In the genomic region with DNA sequence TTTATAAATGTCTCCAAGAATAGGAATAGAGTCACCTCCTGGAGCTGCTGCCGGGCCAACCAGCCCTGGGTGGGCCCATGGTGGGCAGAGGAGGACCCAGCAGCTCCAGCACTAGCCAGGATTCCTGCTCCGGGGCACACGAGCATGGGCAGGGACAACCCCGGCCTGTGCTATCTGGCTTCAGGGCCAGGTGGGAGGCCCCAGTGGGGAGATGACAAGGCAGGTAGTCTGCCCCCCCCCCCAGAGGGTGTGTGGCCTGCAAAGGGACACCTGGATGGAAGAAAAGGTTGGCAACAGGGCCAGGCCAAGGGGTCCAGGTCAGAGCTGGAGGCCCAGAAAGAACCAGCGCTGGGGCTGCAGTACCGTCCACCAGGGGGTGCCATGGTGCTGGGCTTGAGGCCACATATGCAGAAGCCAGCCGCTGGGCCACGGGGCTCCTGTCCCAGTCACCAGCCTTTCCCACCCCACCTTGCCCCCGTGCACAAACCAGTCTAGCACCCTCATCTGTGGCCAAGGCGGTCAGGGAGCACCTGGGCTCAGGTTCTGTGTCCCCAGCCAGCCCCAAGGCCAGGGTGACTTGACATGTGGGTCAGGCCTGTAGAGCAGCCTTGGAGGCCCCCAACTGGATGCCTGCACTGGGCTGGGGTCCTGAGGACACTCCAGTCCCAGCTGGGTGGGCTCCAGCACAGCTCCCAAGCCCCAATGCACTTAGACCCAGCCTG, we compare ENCODE assay signal across 9 cellular contexts. TPM values are rescaled to one million over a fixed set of nuclear protein-coding genes. Genes with fewer than 3 reads are reported as not detected.
A peak's percentile ranks its signal among the peaks of the same experiment; 100 is the strongest.
DNase-seq lines count a peak whose midpoint lies in the region; ATAC-seq, FAIRE-seq and TF ChIP-seq lines count a peak whose summit lies in the region.
"Had no signal": no experiment of that assay in that cellular context is flagged by ENCODE, and none has a peak within 500 bp of the region (broad histone marks: within the 10 kb centered on the region; RNA-seq: fewer than 3 reads in every experiment).

No MANE protein-coding gene starts in this region.

- 23 to 25% methylated on average over 10 of the region's 10 CpGs for WGBS in pancreas, 2 donors
- 34 to 44% methylated on average over 6 to 9 of the region's 10 CpGs for WGBS in testis, 2 donors

- peak overlapping the region; percentile 86 for H3K27ac Mint-ChIP-seq in CD8-positive, alpha-beta T cell
- no peak overlapping the region for H3K27ac Mint-ChIP-seq in activated naive CD4-positive, alpha-beta T cell treated with anti-CD3 and anti-CD28 coated beads for 36 hours

- H3K36me3 ChIP-seq in CD8-positive, alpha-beta T cell (ENCODE audit: insufficient read depth, low read length), result no peaks in the 10 kb centered on the region
- H3K36me3 ChIP-seq in pancreas (no peaks in the 10 kb centered on the region), testis (ENCODE audit: low read depth, missing control alignments) (no peaks in the 10 kb centered on the region)

- in situ Hi-C loops in SK-MEL-5 (cut with HindIII; ENCODE audit: low pct_unique_long_range_greater_than_20kb, low sequenced_read_pairs), result no loop called here

- H3K4me1 ChIP-seq in CD8-positive, alpha-beta T cell (ENCODE audit: insufficient read depth, low read length), result peaks cover 56% of the 10 kb centered on the region
- H3K4me1 ChIP-seq in pancreas, result peaks cover 0 to 19% (median 10%) of the 10 kb centered on the region in 3 donors
- peaks cover 49% of the 10 kb centered on the region for H3K4me1 ChIP-seq in testis

- peak overlapping the region; percentile 48 for H3K27ac ChIP-seq in CD8-positive, alpha-beta T cell (ENCODE audit: low read depth, low read length)
- H3K27ac ChIP-seq in pancreas (no peak overlapping the region), testis (peak overlapping the region in 1 of 2 donors; percentile 35)

- TF ChIP-seq POLR2A in testis (IDR thresholded peaks at IDR 0.05), result no peak

- CTCF ChIA-PET in CD8-positive, alpha-beta T cell (lab: Charles Lee), result interaction anchor here (0.7 to 9.8 kb wide), 55 partner anchors 8 to 701 kb away, joined by 3 to 338 read pairs (median 4); a partner anchor contains a TSS
- CTCF ChIA-PET in activated naive CD4-positive, alpha-beta T cell treated with anti-CD3 and anti-CD28 coated beads for 36 hours (lab: Charles Lee), result interaction anchor here (0.6 to 8.0 kb wide), 40 partner anchors 8 to 585 kb away, joined by 3 to 197 read pairs (median 4); a partner anchor contains a TSS

- H3K27me3 Mint-ChIP-seq in CD8-positive, alpha-beta T cell (ENCODE audit: low read depth), result no peaks in the 10 kb centered on the region
- H3K27me3 Mint-ChIP-seq in activated naive CD4-positive, alpha-beta T cell treated with anti-CD3 and anti-CD28 coated beads for 36 hours (ENCODE audit: low read depth), result no peaks in the 10 kb centered on the region

- no peaks in the 10 kb centered on the region for H3K9me3 Mint-ChIP-seq in CD8-positive, alpha-beta T cell
- H3K9me3 Mint-ChIP-seq in activated naive CD4-positive, alpha-beta T cell treated with anti-CD3 and anti-CD28 coated beads for 36 hours, result no peaks in the 10 kb centered on the region

- H3K4me3 Mint-ChIP-seq in CD8-positive, alpha-beta T cell, result peak overlapping the region; percentile 91
- no peak overlapping the region for H3K4me3 Mint-ChIP-seq in activated naive CD4-positive, alpha-beta T cell treated with anti-CD3 and anti-CD28 coated beads for 36 hours

- peak; percentile 52 for ATAC-seq in CD8-positive, alpha-beta T cell
- ATAC-seq in pancreas (peak; percentile 60 to 85 (median 82)), HG03460 (IDR thresholded peaks at IDR 0.05; ENCODE audit: unreplicated experiment) (no peak)

- peak overlapping the region; percentile 82 for H3K4me3 ChIP-seq in CD8-positive, alpha-beta T cell (ENCODE audit: low read depth, low read length)
- H3K4me3 ChIP-seq in pancreas (no peak overlapping the region), testis (no peak overlapping the region)

- TF ChIP-seq CTCF in CD8-positive, alpha-beta T cell (IDR thresholded peaks at IDR 0.05), result peak; percentile 78
- TF ChIP-seq CTCF in pancreas (IDR thresholded peaks at IDR 0.05) (peak; percentile 78 to 88 (median 86)), testis (IDR thresholded peaks at IDR 0.05) (peak; percentile 82 to 95 (median 92))

- FAIRE-seq in pancreas (lab: Jason Lieb, UNC), result no peak

- H3K27me3 ChIP-seq in CD8-positive, alpha-beta T cell (ENCODE audit: insufficient read depth, low read length), result no peaks in the 10 kb centered on the region
- H3K27me3 ChIP-seq in pancreas (no peaks in the 10 kb centered on the region), testis (no peaks in the 10 kb centered on the region)

- no peaks in the 10 kb centered on the region for H3K9me3 ChIP-seq in CD8-positive, alpha-beta T cell (ENCODE audit: low read length)
- H3K9me3 ChIP-seq in pancreas (no peaks in the 10 kb centered on the region), testis (no peaks in the 10 kb centered on the region)

- intact Hi-C loops in CD8-positive, alpha-beta T cell (cut with DNase I, micrococcal nuclease), result loop anchor here (1.0 to 2.0 kb wide), 5 partner anchors 72 to 583 kb away; a partner anchor contains a TSS
- intact Hi-C loops in activated naive CD4-positive, alpha-beta T cell treated with anti-CD3 and anti-CD28 coated beads for 36 hours (cut with micrococcal nuclease), result loop anchor here (1.0 to 2.0 kb wide), 5 partner anchors 72 to 226 kb away; a partner anchor contains a TSS
- intact Hi-C loops in pancreas (cut with DNase I), result loop anchor here (2.0 to 10.0 kb wide), 4 partner anchors 112 to 590 kb away; no protein-coding TSS in a partner anchor
- intact Hi-C loops in testis (cut with DNase I; ENCODE audit: low total_unique reads), result loop anchor here (5.0 kb wide), 1 partner anchor 112 kb away; no protein-coding TSS in a partner anchor

- DNase-seq in CD8-positive, alpha-beta T cell, result peak; percentile 67 to 93 (median 81)
- DNase-seq in HT-29 (ENCODE audit: low spot score) (peak; percentile 89), SK-MEL-5 (ENCODE audit: low read depth, low spot score) (peak; percentile 73), globus pallidus (ENCODE audit: low spot score) (peak; percentile 62), pancreas (peak; percentile 70 to 98 (median 88)), testis (peak; percentile 90)
- peak; percentile 91 for DNase-seq in activated naive CD4-positive, alpha-beta T cell treated with anti-CD3 and anti-CD28 coated beads for 36 hours

- H3K4me1 Mint-ChIP-seq in CD8-positive, alpha-beta T cell (ENCODE audit: low read depth), result peaks cover 51% of the 10 kb centered on the region
- peaks cover 44% of the 10 kb centered on the region for H3K4me1 Mint-ChIP-seq in activated naive CD4-positive, alpha-beta T cell treated with anti-CD3 and anti-CD28 coated beads for 36 hours (ENCODE audit: low read depth)

- peaks cover 13% of the 10 kb centered on the region for H3K36me3 Mint-ChIP-seq in CD8-positive, alpha-beta T cell
- no peaks in the 10 kb centered on the region for H3K36me3 Mint-ChIP-seq in activated naive CD4-positive, alpha-beta T cell treated with anti-CD3 and anti-CD28 coated beads for 36 hours (ENCODE audit: low read depth)

- POLR2A ChIA-PET in CD8-positive, alpha-beta T cell (lab: Charles Lee), result interaction anchor here (0.6 to 6.4 kb wide), 13 partner anchors 9 to 114 kb away, joined by 3 to 48 read pairs (median 3); a partner anchor contains a TSS

RNA-seq across cellular contexts. Expression of a gene that starts 3.5 kb away (rescaled TPM):
- total RNA-seq in CD8-positive, alpha-beta T cell, result 100 to 1,000 TPM; 145 to 147 TPM
- 1.4 and 2.5 TPM in 2 replicates for total RNA-seq in HT-29 (2014; rRNA removed; shearing (Covaris generic))
- total RNA-seq in SK-MEL-5 (2014; rRNA removed; shearing (Covaris generic)), result not detected in 2 replicates
- polyA plus RNA-seq in SK-MEL-5 (2015; cell fraction: cytosol; rRNA removed), result not detected in 2 replicates
- 0.41 and 0.92 TPM in 2 replicates for polyA plus RNA-seq in SK-MEL-5 (2015; cell fraction: nucleus; rRNA removed)
- 1 to 10 TPM; 5.0 to 5.3 TPM for total RNA-seq in activated naive CD4-positive, alpha-beta T cell treated with anti-CD3 and anti-CD28 coated beads for 36 hours
- 1 to 10 TPM in 1 of 6 donors, under 1 TPM in 4, not detected in 1; 0.25 to 1.2 (median 0.37) TPM for total RNA-seq in pancreas
- 1 to 10 TPM in 1 of 2 donors, under 1 TPM in 1; 0.49 to 1.4 TPM for polyA plus RNA-seq in pancreas
- total RNA-seq in testis, result 1 to 10 TPM; 1.0 to 1.1 TPM
- polyA plus RNA-seq in testis (ENCODE audit: insufficient read depth, low read depth, low replicate concordance), result 1.5 TPM

RNA-seq across cellular contexts. Expression of a gene that starts 3.6 kb away (rescaled TPM):
- total RNA-seq in CD8-positive, alpha-beta T cell, result 10 to 100 TPM; 38.2 to 40.2 TPM
- 0.81 and 1.3 TPM in 2 replicates for total RNA-seq in HT-29 (2014; rRNA removed; shearing (Covaris generic))
- not detected in 2 replicates for total RNA-seq in SK-MEL-5 (2014; rRNA removed; shearing (Covaris generic))
- polyA plus RNA-seq in SK-MEL-5 (2015; cell fraction: cytosol; rRNA removed), result not detected in 2 replicates
- 0.11 and 5.9 TPM in 2 replicates for polyA plus RNA-seq in SK-MEL-5 (2015; cell fraction: nucleus; rRNA removed)
- total RNA-seq in activated naive CD4-positive, alpha-beta T cell treated with anti-CD3 and anti-CD28 coated beads for 36 hours, result 1 to 10 TPM; 6.1 to 6.6 TPM
- under 1 TPM; 0.04 to 0.69 (median 0.19) TPM for total RNA-seq in pancreas
- polyA plus RNA-seq in pancreas, result under 1 TPM; 0.23 to 0.80 TPM
- total RNA-seq in testis, result under 1 TPM; 0.12 to 0.47 TPM
- polyA plus RNA-seq in testis (ENCODE audit: insufficient read depth, low read depth, low replicate concordance), result 0.88 TPM

RNA-seq across cellular contexts. Expression of a gene that starts 34.9 kb away (rescaled TPM):
- not detected for total RNA-seq in CD8-positive, alpha-beta T cell
- 5.0 and 6.8 TPM in 2 replicates for total RNA-seq in HT-29 (2014; rRNA removed; shearing (Covaris generic))
- not detected in 2 replicates for total RNA-seq in SK-MEL-5 (2014; rRNA removed; shearing (Covaris generic))
- not detected in 2 replicates for polyA plus RNA-seq in SK-MEL-5 (2015; cell fraction: cytosol; rRNA removed)
- not detected in 2 replicates for polyA plus RNA-seq in SK-MEL-5 (2015; cell fraction: nucleus; rRNA removed)
- not detected for total RNA-seq in activated naive CD4-positive, alpha-beta T cell treated with anti-CD3 and anti-CD28 coated beads for 36 hours
- total RNA-seq in pancreas (1 to 10 TPM in 2 of 6 donors, under 1 TPM in 4; 0.24 to 1.4 (median 0.69) TPM), testis (1 to 10 TPM; 4.8 to 5.8 TPM)
- polyA plus RNA-seq in pancreas (1 to 10 TPM; 1.4 to 7.0 TPM), testis (ENCODE audit: insufficient read depth, low read depth, low replicate concordance) (1.3 TPM)
- total RNA-seq: T-helper 1 cell treated with Interleukin-12 subunit alpha and Interleukin-12 subunit beta and Interleukin-4 antibody, amounts not matched to agents 30 ng/mL and 1 ng/mL, for 36 hours had no signal

Comparison
In these comparisons a context has a peak if more than half of its experiments do, and no peak if none do; other contexts are left out.
1. RNA of a gene that starts 3.5 kb away (total RNA-seq): 145 to 147 TPM in CD8-positive, alpha-beta T cell; 5.0 to 5.3 TPM in activated naive CD4-positive, alpha-beta T cell treated with anti-CD3 and anti-CD28 coated beads for 36 hours, 1.4 to 2.5 TPM in HT-29, 1.0 to 1.1 TPM in testis, 0.25 to 1.2 TPM in pancreas and not detected in SK-MEL-5; every median in the first group is over 10 times any median in the second.
2. RNA of a gene that starts 3.6 kb away (total RNA-seq): 38.2 to 40.2 TPM in CD8-positive, alpha-beta T cell; 6.1 to 6.6 TPM in activated naive CD4-positive, alpha-beta T cell treated with anti-CD3 and anti-CD28 coated beads for 36 hours, 0.81 to 1.3 TPM in HT-29, 0.12 to 0.47 TPM in testis, 0.04 to 0.69 TPM in pancreas and not detected in SK-MEL-5; every median in the first group is over 4 times any median in the second.
3. Peak in every context shown above with its lines, with median percentiles within 50 percentile points of each other: DNase-seq and CTCF ChIP-seq.